24 cellular contexts compared by ENCODE assay signal in genomic region chr1:77642941-77643340, GRCh38.
"Had no signal": no experiment of that assay in that cellular context is flagged by ENCODE, and none has a peak within 500 bp of the region (broad histone marks: within the 10 kb centered on the region; RNA-seq: fewer than 3 reads in every experiment).

No MANE protein-coding gene starts in this region.

- H3K4me3 ChIP-seq: adrenal gland, ascending aorta, heart right ventricle, left ventricle myocardium inferior, mucosa of descending colon, spleen, testis, uterus had no signal

- H3K36me3 ChIP-seq: brain microvascular endothelial cell, uterus had no signal

- DNase-seq: activated CD4-positive, alpha-beta T cell treated with anti-CD3 and anti-CD28 coated beads for 4 hours; activated CD4-positive, alpha-beta T cell treated with anti-CD3 and anti-CD28 coated beads, Interleukin-2, amount 50 U/mL, for 4 hours; activated effector memory CD4-positive, alpha-beta T cell treated with anti-CD3 and anti-CD28 coated beads, Interleukin-2, amount 50 U/mL, for 16 hours; activated naive CD4-positive, alpha-beta T cell treated with anti-CD3 and anti-CD28 coated beads for 36 hours; activated naive CD8-positive, alpha-beta T cell treated with anti-CD3 and anti-CD28 coated beads for 36 hours; adrenal gland; endodermal cell; heart right ventricle; left ventricle myocardium inferior; mucosa of descending colon; posterior cingulate gyrus; right cardiac atrium; spleen; stimulated activated naive CD4-positive, alpha-beta T cell; testis; uterus had no signal

- H3K27ac ChIP-seq: adrenal gland, ascending aorta, brain microvascular endothelial cell, foreskin keratinocyte, heart right ventricle, left ventricle myocardium inferior, spleen, testis, uterus, VCaP had no signal

- H3K27ac Mint-ChIP-seq: activated naive CD4-positive, alpha-beta T cell treated with anti-CD3 and anti-CD28 coated beads for 36 hours; activated naive CD8-positive, alpha-beta T cell treated with anti-CD3 and anti-CD28 coated beads for 36 hours; activated T-helper 1 cell treated with anti-CD3 and anti-CD28 coated beads, Interleukin-12 subunit alpha, Interleukin-12 subunit beta, Interleukin-2, Interleukin-4 antibody, amounts not matched to agents 30 ng/mL and 10 ng/mL and 1 ng/mL, durations not matched to agents 14 hours and 24 hours and 36 hours; natural killer cell treated with Interleukin-12 subunit alpha and Interleukin-12 subunit beta and Interleukin-15 and Interleukin-18, amount 100 ng/mL, for 72 hours had no signal

- ATAC-seq: esophagus mucosa; heart right ventricle; mucosa of descending colon; natural killer cell treated with Interleukin-12 subunit alpha and Interleukin-12 subunit beta and Interleukin-15 and Interleukin-18, amount 100 ng/mL, for 72 hours; right cardiac atrium had no signal

- H3K4me1 ChIP-seq: spleen, testis, uterus had no signal

- H3K9me3 Mint-ChIP-seq: activated naive CD4-positive, alpha-beta T cell treated with anti-CD3 and anti-CD28 coated beads for 36 hours; endodermal cell; natural killer cell treated with Interleukin-12 subunit alpha and Interleukin-12 subunit beta and Interleukin-15 and Interleukin-18, amount 100 ng/mL, for 72 hours had no signal

- H3K9me3 ChIP-seq: adrenal gland, mucosa of descending colon, testis, uterus had no signal

- H3K4me3 Mint-ChIP-seq: activated naive CD4-positive, alpha-beta T cell treated with anti-CD3 and anti-CD28 coated beads for 36 hours; activated naive CD8-positive, alpha-beta T cell treated with anti-CD3 and anti-CD28 coated beads for 36 hours; activated T-helper 1 cell treated with anti-CD3 and anti-CD28 coated beads, Interleukin-12 subunit alpha, Interleukin-12 subunit beta, Interleukin-2, Interleukin-4 antibody, amounts not matched to agents 30 ng/mL and 10 ng/mL and 1 ng/mL, durations not matched to agents 14 hours and 24 hours and 36 hours; endodermal cell; natural killer cell treated with Interleukin-12 subunit alpha and Interleukin-12 subunit beta and Interleukin-15 and Interleukin-18, amount 100 ng/mL, for 72 hours had no signal

- H3K27me3 ChIP-seq: adrenal gland, ascending aorta, brain microvascular endothelial cell, foreskin keratinocyte, heart right ventricle, spleen, testis, uterus had no signal

- H3K4me1 Mint-ChIP-seq: endodermal cell had no signal

- H3K27me3 Mint-ChIP-seq: activated naive CD8-positive, alpha-beta T cell treated with anti-CD3 and anti-CD28 coated beads for 36 hours; natural killer cell treated with Interleukin-12 subunit alpha and Interleukin-12 subunit beta and Interleukin-15 and Interleukin-18, amount 100 ng/mL, for 72 hours had no signal

- FAIRE-seq: TTC549 had no signal
